ENCODE assay signal across 17 cellular contexts in genomic region chr1:66705100-66705499, GRCh38. TPM values are rescaled to one million over a fixed set of nuclear protein-coding genes. Genes with fewer than 3 reads are reported as not detected.
DNase-seq lines count a peak whose midpoint lies in the region; ATAC-seq, FAIRE-seq and TF ChIP-seq lines count a peak whose summit lies in the region.
"Had no signal": no experiment of that assay in that cellular context is flagged by ENCODE, and none has a peak within 500 bp of the region (broad histone marks: within the 10 kb centered on the region; RNA-seq: fewer than 3 reads in every experiment).

No MANE protein-coding gene starts in this region.

- H3K36me3 ChIP-seq in pancreas = no peaks in the 10 kb centered on the region
- H3K36me3 ChIP-seq: BLaER1 treated with 17β-estradiol and CSF1 and Interleukin-3, amounts not matched to agents 10 nM and 100 nM had no signal

- TF ChIP-seq CTCF in AG10803 (conservative IDR thresholded peaks at IDR 0.05; ENCODE audit: low read length) (no peak), fibroblast of mammary gland (conservative IDR thresholded peaks at IDR 0.05; ENCODE audit: control insufficient read depth, insufficient read depth, low read depth, low read length) (no peak), pancreas (IDR thresholded peaks at IDR 0.05) (no peak)

- no peaks in the 10 kb centered on the region for H3K4me1 Mint-ChIP-seq in activated naive CD8-positive, alpha-beta T cell treated with anti-CD3 and anti-CD28 coated beads for 36 hours

- WGBS in pancreas, 2 donors = 47 to 52% methylated on average over 5 of the region's 5 CpGs

- intact Hi-C loops in pancreas (cut with DNase I) = no loop called here

- no peaks in the 10 kb centered on the region for H3K9me3 ChIP-seq in pancreas
- H3K9me3 ChIP-seq: BLaER1 treated with 17β-estradiol and CSF1 and Interleukin-3, amounts not matched to agents 10 nM and 100 nM had no signal

- peaks cover 10% of the 10 kb centered on the region for H3K27me3 Mint-ChIP-seq in activated naive CD8-positive, alpha-beta T cell treated with anti-CD3 and anti-CD28 coated beads for 36 hours

- ATAC-seq in pancreas (peak in 3 of 4 donors; percentile 34 to 46 (median 36)), HG03039 (IDR thresholded peaks at IDR 0.05; ENCODE audit: unreplicated experiment) (no peak)

- H3K36me3 Mint-ChIP-seq in activated naive CD8-positive, alpha-beta T cell treated with anti-CD3 and anti-CD28 coated beads for 36 hours = no peaks in the 10 kb centered on the region
- H3K36me3 Mint-ChIP-seq: mesothelial cell of epicardium had no signal

- no peak overlapping the region for H3K27ac ChIP-seq in pancreas
- H3K27ac ChIP-seq: BLaER1 treated with 17β-estradiol and CSF1 and Interleukin-3, amounts not matched to agents 10 nM and 100 nM; PC-9 had no signal

- H3K4me3 Mint-ChIP-seq in activated naive CD8-positive, alpha-beta T cell treated with anti-CD3 and anti-CD28 coated beads for 36 hours = no peak overlapping the region
- H3K4me3 Mint-ChIP-seq: mesothelial cell of epicardium; T-helper 1 cell treated with Interleukin-12 subunit alpha and Interleukin-12 subunit beta and Interleukin-4 antibody, amounts not matched to agents 30 μg/mL and 1 μg/mL, for 36 hours had no signal

- no peak overlapping the region for H3K27ac Mint-ChIP-seq in activated naive CD8-positive, alpha-beta T cell treated with anti-CD3 and anti-CD28 coated beads for 36 hours
- H3K27ac Mint-ChIP-seq: mesothelial cell of epicardium; T-helper 1 cell treated with Interleukin-12 subunit alpha and Interleukin-12 subunit beta and Interleukin-4 antibody, amounts not matched to agents 30 μg/mL and 1 μg/mL, for 36 hours had no signal

- H3K9me3 Mint-ChIP-seq in activated naive CD8-positive, alpha-beta T cell treated with anti-CD3 and anti-CD28 coated beads for 36 hours = no peaks in the 10 kb centered on the region
- H3K9me3 Mint-ChIP-seq: mesothelial cell of epicardium; T-helper 1 cell treated with Interleukin-12 subunit alpha and Interleukin-12 subunit beta and Interleukin-4 antibody, amounts not matched to agents 30 μg/mL and 1 μg/mL, for 36 hours had no signal

- no peaks in the 10 kb centered on the region for H3K27me3 ChIP-seq in pancreas
- H3K27me3 ChIP-seq: BLaER1 treated with 17β-estradiol and CSF1 and Interleukin-3, amounts not matched to agents 10 nM and 100 nM had no signal

- H3K4me3 ChIP-seq in AG10803 (ENCODE audit: low read length) = no peak overlapping the region
- no peak overlapping the region for H3K4me3 ChIP-seq in fibroblast of mammary gland (ENCODE audit: control insufficient read depth, low read depth, low read length)
- H3K4me3 ChIP-seq in pancreas = no peak overlapping the region
- H3K4me3 ChIP-seq: BLaER1 treated with 17β-estradiol and CSF1 and Interleukin-3, amounts not matched to agents 10 nM and 100 nM; PC-9 had no signal

- DNase-seq in AG10803 (ENCODE audit: low read depth) = peak; percentile 27
- peak; percentile 81 for DNase-seq in NCI-H69 (lab: John Stamatoyannopoulos, UW)
- peak; percentile 94 for DNase-seq in fibroblast of mammary gland (ENCODE audit: low read depth)
- DNase-seq in pancreas = no peak
- DNase-seq in NCI-H1436 (lab: John Stamatoyannopoulos, UW) = no peak
- DNase-seq in activated naive CD4-positive, alpha-beta T cell (lab: John Stamatoyannopoulos, UW) = no peak
- DNase-seq in activated naive CD8-positive, alpha-beta T cell treated with anti-CD3 and anti-CD28 coated beads for 36 hours = no peak
- DNase-seq: activated CD4-positive, alpha-beta T cell treated with anti-CD3 and anti-CD28 coated beads for 48 hours; HCEC 1CT; PC-9; stimulated activated naive CD4-positive, alpha-beta T cell treated with Interleukin-2 at 50 U/mL for 16 hours had no signal

- FAIRE-seq in pancreas (lab: Jason Lieb, UNC) = no peak
- FAIRE-seq: astrocyte, endometrium had no signal

- H3K4me1 ChIP-seq in pancreas = no peaks in the 10 kb centered on the region

RNA-seq across cellular contexts. Expression of gene DYNLT5, which starts 47.2 kb away (rescaled TPM):
- under 1 TPM in 4 of 6 donors, not detected in 2; 0.19 to 0.41 (median 0.28) TPM for total RNA-seq in pancreas
- polyA plus RNA-seq in pancreas = under 1 TPM; 0.42 to 0.72 TPM
- not detected for total RNA-seq in activated naive CD8-positive, alpha-beta T cell treated with anti-CD3 and anti-CD28 coated beads for 36 hours
- total RNA-seq: PC-9 had no signal

Comparison
In these comparisons a context has a peak if more than half of its experiments do, and no peak if none do; other contexts are left out.
1. DNase-seq: peak in AG10803 (single experiment), NCI-H69 (single experiment) and fibroblast of mammary gland (single experiment); none in pancreas (0 of 6), NCI-H1436 (single experiment), activated naive CD4-positive, alpha-beta T cell (0 of 4) and activated naive CD8-positive, alpha-beta T cell treated with anti-CD3 and anti-CD28 coated beads for 36 hours (single experiment).